1 cellular context compared by ENCODE assay signal in the genomic region with DNA sequence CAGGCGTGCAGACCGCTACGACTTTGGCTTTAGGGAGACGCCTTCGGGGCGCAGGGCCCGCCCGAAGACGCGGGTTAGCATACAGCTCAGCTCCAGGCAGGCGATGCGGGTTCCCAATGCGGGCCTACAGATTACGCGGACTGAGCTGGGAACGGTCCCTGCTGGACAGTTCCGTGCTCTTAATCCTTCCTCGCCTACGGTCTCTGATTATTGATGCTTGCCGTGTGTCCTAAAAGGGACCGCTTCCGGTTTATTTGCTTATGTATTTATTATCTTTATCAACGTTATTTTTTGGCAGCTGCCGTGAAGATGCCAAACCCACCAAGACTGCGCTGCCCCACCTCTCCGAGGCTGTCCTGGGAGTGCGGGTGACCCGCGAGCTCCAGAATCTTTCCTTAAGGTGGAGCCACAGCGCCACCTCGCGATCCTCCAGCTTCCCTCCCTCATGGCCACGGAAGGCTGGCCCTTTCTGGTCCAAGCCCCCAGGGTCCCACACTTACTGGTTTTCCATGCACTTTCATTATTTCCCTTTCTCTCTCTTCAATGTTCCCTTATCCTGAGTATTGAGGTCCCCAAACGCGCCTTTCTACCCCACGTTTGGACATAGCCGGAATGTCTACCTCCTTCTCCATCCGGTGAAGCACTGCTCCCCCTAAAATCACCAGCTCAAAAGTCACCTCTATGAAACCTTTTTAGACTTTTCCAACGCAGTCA.
A peak's percentile ranks its signal among the peaks of the same experiment; 100 is the strongest.
TF ChIP-seq lines count a peak whose summit lies in the region.

No MANE protein-coding gene starts in this region.

TF ChIP-seq in IMR-90, 13 proteins besides CTCF, POLR2A, EP300 and RAD21 (continued from another document):
- TF ChIP-seq, protein P1, sequence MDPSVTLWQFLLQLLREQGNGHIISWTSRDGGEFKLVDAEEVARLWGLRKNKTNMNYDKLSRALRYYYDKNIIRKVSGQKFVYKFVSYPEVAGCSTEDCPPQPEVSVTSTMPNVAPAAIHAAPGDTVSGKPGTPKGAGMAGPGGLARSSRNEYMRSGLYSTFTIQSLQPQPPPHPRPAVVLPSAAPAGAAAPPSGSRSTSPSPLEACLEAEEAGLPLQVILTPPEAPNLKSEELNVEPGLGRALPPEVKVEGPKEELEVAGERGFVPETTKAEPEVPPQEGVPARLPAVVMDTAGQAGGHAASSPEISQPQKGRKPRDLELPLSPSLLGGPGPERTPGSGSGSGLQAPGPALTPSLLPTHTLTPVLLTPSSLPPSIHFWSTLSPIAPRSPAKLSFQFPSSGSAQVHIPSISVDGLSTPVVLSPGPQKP (IDR thresholded peaks at IDR 0.05; ENCODE audit: borderline replicate concordance, low read depth, low read length): no peak
- TF ChIP-seq FOS (IDR thresholded peaks at IDR 0.05; ENCODE audit: low read depth, low read length) (no peak), MAZ (IDR thresholded peaks at IDR 0.05; ENCODE audit: borderline replicate concordance, low read depth, low read length) (0 out of 2 replicates have a peak, but pooled peaks have one; percentile 15), RCOR1 (IDR thresholded peaks at IDR 0.05; ENCODE audit: insufficient replicate concordance, low read length) (no peak), MAFK (IDR thresholded peaks at IDR 0.05; ENCODE audit: low read depth, low read length) (no peak), BHLHE40 (IDR thresholded peaks at IDR 0.05; ENCODE audit: low read depth, low read length) (no peak), RFX5 (IDR thresholded peaks at IDR 0.05; ENCODE audit: low read depth, low read length) (no peak), SMC3 (IDR thresholded peaks at IDR 0.05; ENCODE audit: low read depth, low read length) (peak; percentile 95), MXI1 (IDR thresholded peaks at IDR 0.05; ENCODE audit: borderline replicate concordance, low read depth, low read length) (no peak), NFE2L2 (IDR thresholded peaks at IDR 0.05; ENCODE audit: low read depth, low read length) (no peak)
TF ChIP-seq in IMR-90: peak in this region for 2.
